ENCODE assay signal across 8 cellular contexts in genomic region chr10:124728830-124729661, GRCh38. TPM values are rescaled to one million over a fixed set of nuclear protein-coding genes. Genes with fewer than 3 reads are reported as not detected.
DNase-seq lines count a peak whose midpoint lies in the region; ATAC-seq and TF ChIP-seq lines count a peak whose summit lies in the region.

No MANE protein-coding gene starts in this region.

- POLR2A ChIA-PET in activated naive CD8-positive, alpha-beta T cell treated with anti-CD3 and anti-CD28 coated beads, Interleukin-2, amount 10 ng/mL, durations not matched to agents 7 days and 5 days (lab: Charles Lee): no interaction called here

- peak overlapping the region; percentile 85 for H3K27ac Mint-ChIP-seq in activated naive CD4-positive, alpha-beta T cell treated with anti-CD3 and anti-CD28 coated beads, Interleukin-2, amount 50 U/mL, for 24 hours
- H3K27ac Mint-ChIP-seq in activated naive CD8-positive, alpha-beta T cell treated with anti-CD3 and anti-CD28 coated beads, Interleukin-2, amount 10 ng/mL, durations not matched to agents 7 days and 5 days: peak overlapping the region; percentile 58
- peak overlapping the region; percentile 31 for H3K27ac Mint-ChIP-seq in type B pancreatic cell

- peak overlapping the region; percentile 79 for H3K4me3 Mint-ChIP-seq in activated naive CD4-positive, alpha-beta T cell treated with anti-CD3 and anti-CD28 coated beads, Interleukin-2, amount 50 U/mL, for 24 hours
- H3K4me3 Mint-ChIP-seq in activated naive CD8-positive, alpha-beta T cell treated with anti-CD3 and anti-CD28 coated beads, Interleukin-2, amount 10 ng/mL, durations not matched to agents 7 days and 5 days: peak overlapping the region; percentile 36
- no peak overlapping the region for H3K4me3 Mint-ChIP-seq in type B pancreatic cell

- no peaks in the 10 kb centered on the region for H3K9me3 ChIP-seq in mucosa of rectum (ENCODE audit: control insufficient read depth in 2 of 2, low read length in 2 of 2)

- peak overlapping the region in 1 of 2 donors; percentile 21 for H3K9ac ChIP-seq in mucosa of rectum (ENCODE audit: low read depth in 1 of 2, low read length in 2 of 2)

- H3K4me1 Mint-ChIP-seq in activated naive CD4-positive, alpha-beta T cell treated with anti-CD3 and anti-CD28 coated beads, Interleukin-2, amount 50 U/mL, for 24 hours: peaks cover 86% of the 10 kb centered on the region
- H3K4me1 Mint-ChIP-seq in activated naive CD8-positive, alpha-beta T cell treated with anti-CD3 and anti-CD28 coated beads, Interleukin-2, amount 10 ng/mL, durations not matched to agents 7 days and 5 days: peaks cover 39% of the 10 kb centered on the region
- H3K4me1 Mint-ChIP-seq in type B pancreatic cell (ENCODE audit: unreplicated experiment): peaks cover 50% of the 10 kb centered on the region

- H3K27me3 Mint-ChIP-seq in activated naive CD4-positive, alpha-beta T cell treated with anti-CD3 and anti-CD28 coated beads, Interleukin-2, amount 50 U/mL, for 24 hours: no peaks in the 10 kb centered on the region
- H3K27me3 Mint-ChIP-seq in activated naive CD8-positive, alpha-beta T cell treated with anti-CD3 and anti-CD28 coated beads, Interleukin-2, amount 10 ng/mL, durations not matched to agents 7 days and 5 days: no peaks in the 10 kb centered on the region
- H3K27me3 Mint-ChIP-seq in type B pancreatic cell: no peaks in the 10 kb centered on the region

- DNase-seq in activated naive CD4-positive, alpha-beta T cell treated with Interleukin-2 at 50 U/mL for 16 hours: no peak
- no peak for DNase-seq in activated naive CD8-positive, alpha-beta T cell treated with anti-CD3 and anti-CD28 coated beads, Interleukin-2, amount 10 ng/mL, durations not matched to agents 7 days and 5 days
- DNase-seq in type B pancreatic cell (ENCODE audit: extremely low spot score, unreplicated experiment): no peak
- DNase-seq in NCI-H1092 treated with DMSO at 0.1 percent for 48 hours (lab: John Stamatoyannopoulos, UW): no peak
- DNase-seq in foreskin keratinocyte: no peak

- TF ChIP-seq CTCF in type B pancreatic cell (conservative IDR thresholded peaks at IDR 0.05) (no peak), foreskin keratinocyte (conservative IDR thresholded peaks at IDR 0.05) (no peak)

- peaks cover 4% of the 10 kb centered on the region for H3K36me3 Mint-ChIP-seq in activated naive CD4-positive, alpha-beta T cell treated with anti-CD3 and anti-CD28 coated beads, Interleukin-2, amount 50 U/mL, for 24 hours
- peaks cover 11% of the 10 kb centered on the region for H3K36me3 Mint-ChIP-seq in activated naive CD8-positive, alpha-beta T cell treated with anti-CD3 and anti-CD28 coated beads, Interleukin-2, amount 10 ng/mL, durations not matched to agents 7 days and 5 days
- H3K36me3 Mint-ChIP-seq in type B pancreatic cell: peaks cover 12% of the 10 kb centered on the region

- no peaks in the 10 kb centered on the region for H3K9me3 Mint-ChIP-seq in activated naive CD4-positive, alpha-beta T cell treated with anti-CD3 and anti-CD28 coated beads, Interleukin-2, amount 50 U/mL, for 24 hours
- no peaks in the 10 kb centered on the region for H3K9me3 Mint-ChIP-seq in activated naive CD8-positive, alpha-beta T cell treated with anti-CD3 and anti-CD28 coated beads, Interleukin-2, amount 10 ng/mL, durations not matched to agents 7 days and 5 days
- no peaks in the 10 kb centered on the region for H3K9me3 Mint-ChIP-seq in type B pancreatic cell

- H3K4me1 ChIP-seq in mucosa of rectum (ENCODE audit: control insufficient read depth in 2 of 2, insufficient read depth in 2 of 2, low read length in 2 of 2) (peaks cover 67 to 82% of the 10 kb centered on the region in 2 donors), foreskin keratinocyte (peaks cover 4% of the 10 kb centered on the region)

- ATAC-seq in activated naive CD8-positive, alpha-beta T cell treated with anti-CD3 and anti-CD28 coated beads, Interleukin-2, amount 10 ng/mL, durations not matched to agents 7 days and 5 days (ENCODE audit: low read depth): no peak
- ATAC-seq in foreskin keratinocyte (no peak), HG03571 (IDR thresholded peaks at IDR 0.05; ENCODE audit: unreplicated experiment) (no peak)

- peaks cover 0 to 5% of the 10 kb centered on the region in 2 donors for H3K36me3 ChIP-seq in mucosa of rectum (ENCODE audit: control insufficient read depth in 2 of 2, insufficient read depth in 2 of 2, low read length in 2 of 2)

- no peaks in the 10 kb centered on the region for H3K27me3 ChIP-seq in mucosa of rectum (ENCODE audit: control insufficient read depth in 2 of 2, insufficient read depth in 2 of 2, low read length in 2 of 2)
- no peaks in the 10 kb centered on the region for H3K27me3 ChIP-seq in foreskin keratinocyte

- H3K27ac ChIP-seq in mucosa of rectum (ENCODE audit: low read depth in 2 of 2, low read length in 2 of 2) (peak overlapping the region; percentile 62 to 81), foreskin keratinocyte (no peak overlapping the region)

- H3K4me3 ChIP-seq in mucosa of rectum (ENCODE audit: low read length in 2 of 2): peak overlapping the region in 1 of 2 donors; percentile 27

RNA-seq across cellular contexts. Expression of gene FAM53B, which starts 15.1 kb away (rescaled TPM):
- 10 to 100 TPM; 29.8 to 33.0 TPM for total RNA-seq in activated naive CD8-positive, alpha-beta T cell treated with anti-CD3 and anti-CD28 coated beads, Interleukin-2, amount 10 ng/mL, durations not matched to agents 7 days and 5 days
- total RNA-seq in type B pancreatic cell (ENCODE audit: low replicate concordance) (25.9 and 35.9 TPM in 2 replicates), foreskin keratinocyte (17.3 and 17.5 TPM in 2 replicates)
- 6.0 and 6.6 TPM in 2 replicates for polyA plus RNA-seq in foreskin keratinocyte

Comparison
In these comparisons a context has a peak if more than half of its experiments do, and no peak if none do; other contexts are left out.
1. H3K27ac Mint-ChIP-seq: peak in every context shown above with its lines; median percentile 85 in activated naive CD4-positive, alpha-beta T cell treated with anti-CD3 and anti-CD28 coated beads, Interleukin-2, amount 50 U/mL, for 24 hours; 58 in activated naive CD8-positive, alpha-beta T cell treated with anti-CD3 and anti-CD28 coated beads, Interleukin-2, amount 10 ng/mL, durations not matched to agents 7 days and 5 days; 31 in type B pancreatic cell.